ENCODE assay signal across 8 cellular contexts in the genomic region with DNA sequence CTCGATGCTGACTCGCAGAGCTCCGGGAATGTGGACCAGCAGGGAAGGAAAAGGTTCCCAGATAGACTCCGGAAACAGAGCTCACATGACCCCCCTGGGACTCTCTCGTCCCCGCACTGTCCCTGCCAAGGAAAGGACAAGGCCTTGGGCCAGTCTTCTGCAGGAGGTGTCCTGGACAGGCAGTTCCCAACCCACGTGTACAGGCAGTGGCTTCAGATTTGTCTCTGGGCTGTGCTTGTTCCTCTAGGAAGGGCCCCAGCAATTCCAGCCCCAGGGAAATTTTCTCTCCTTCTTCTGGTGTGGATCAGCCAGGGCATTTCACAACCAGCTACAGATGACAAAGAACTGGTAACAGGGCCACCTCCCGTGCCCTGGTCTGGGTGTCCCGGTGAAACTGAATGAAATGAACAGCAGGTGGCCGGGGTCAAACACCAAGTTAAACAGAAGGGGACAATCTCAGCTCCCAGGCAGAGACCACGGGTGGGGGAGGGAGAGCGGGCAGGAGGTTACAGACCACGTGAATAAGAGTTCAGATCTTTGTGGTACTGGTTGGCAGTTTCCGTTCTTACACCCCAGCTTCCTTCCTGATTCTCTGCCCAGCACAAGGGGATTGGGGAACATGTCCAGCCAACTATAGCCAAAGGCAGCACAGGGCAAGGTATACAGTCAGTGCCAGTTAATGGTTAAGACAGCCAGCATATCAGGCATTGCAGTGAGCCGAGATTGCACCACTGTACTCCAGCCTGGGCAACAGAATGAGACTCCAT. TPM values are rescaled to one million over a fixed set of nuclear protein-coding genes. Genes with fewer than 3 reads are reported as not detected.
A peak's percentile ranks its signal among the peaks of the same experiment; 100 is the strongest.
DNase-seq lines count a peak whose midpoint lies in the region; ATAC-seq and TF ChIP-seq lines count a peak whose summit lies in the region.
"Had no signal": no experiment of that assay in that cellular context is flagged by ENCODE, and none has a peak within 500 bp of the region (broad histone marks: within the 10 kb centered on the region; RNA-seq: fewer than 3 reads in every experiment).

No MANE protein-coding gene starts in this region.

- no peak overlapping the region for H3K4me2 ChIP-seq in GM23338

- H3K9me3 ChIP-seq in KOPT-K1 (ENCODE audit: insufficient read depth, low read length, poor library complexity, severe bottlenecking) (no peaks in the 10 kb centered on the region), subcutaneous abdominal adipose tissue (ENCODE audit: control insufficient read depth in 5 of 5, low read length in 5 of 5) (no peaks in the 10 kb centered on the region)

- H3K4me1 Mint-ChIP-seq in immature natural killer cell (peaks cover 71% of the 10 kb centered on the region in 2 donors), GM23338 (peaks cover 33% of the 10 kb centered on the region)

- H3K79me2 ChIP-seq in GM23338 (replicated peaks; ENCODE audit: insufficient read depth) = no peaks in the 10 kb centered on the region

- no peak for TF ChIP-seq CTCF in GM23338 (conservative IDR thresholded peaks at IDR 0.05; ENCODE audit: low read depth in 2 of 2)

- H3K9me2 ChIP-seq in GM23338 (ENCODE audit: insufficient read depth) = no peaks in the 10 kb centered on the region

- H3K9ac ChIP-seq in subcutaneous abdominal adipose tissue (ENCODE audit: low read length in 5 of 5) = no peak overlapping the region
- H3K9ac ChIP-seq: GM23248 had no signal

- peak overlapping the region; percentile 68 to 79 (median 71) for H3K4me3 Mint-ChIP-seq in immature natural killer cell
- no peak overlapping the region for H3K4me3 Mint-ChIP-seq in GM23338

- DNase-seq in activated CD8-positive, alpha-beta memory T cell treated with anti-CD3 and anti-CD28 coated beads for 24 hours = peak; percentile 81
- peak; percentile 55 to 62 (median 59) for DNase-seq in immature natural killer cell
- no peak for DNase-seq in GM23338 (ENCODE audit: low spot score)
- no peak for DNase-seq in GM19238 (ENCODE audit: insufficient read length, low spot score)
- DNase-seq: GM23248 had no signal

- no peak for ATAC-seq in HG03159 (IDR thresholded peaks at IDR 0.05; ENCODE audit: unreplicated experiment)
- no peak for ATAC-seq in GM23338

- H3K9me3 Mint-ChIP-seq in immature natural killer cell (no peaks in the 10 kb centered on the region), GM23338 (no peaks in the 10 kb centered on the region)

- H4K20me1 ChIP-seq in GM23338 (replicated peaks; ENCODE audit: insufficient read depth) = no peaks in the 10 kb centered on the region

- H3K36me3 ChIP-seq in KOPT-K1 (ENCODE audit: insufficient read depth, low read length) = no peaks in the 10 kb centered on the region
- no peaks in the 10 kb centered on the region for H3K36me3 ChIP-seq in subcutaneous abdominal adipose tissue (ENCODE audit: control insufficient read depth in 5 of 5, insufficient read depth in 5 of 5, low read length in 5 of 5)
- no peaks in the 10 kb centered on the region for H3K36me3 ChIP-seq in GM23338 (ENCODE audit: insufficient read depth)

- H3K27ac ChIP-seq in KOPT-K1 (ENCODE audit: low read depth, low read length, poor library complexity, severe bottlenecking) (peak overlapping the region; percentile 99), subcutaneous abdominal adipose tissue (ENCODE audit: low read depth, low read length) (peak overlapping the region; percentile 33), GM23338 (ENCODE audit: low read depth) (no peak overlapping the region)
- H3K27ac ChIP-seq: GM23248 had no signal

- H3K4me1 ChIP-seq in subcutaneous abdominal adipose tissue (ENCODE audit: control insufficient read depth in 5 of 5, insufficient read depth in 5 of 5, low read length in 5 of 5) (peaks cover 4 to 68% (median 32%) of the 10 kb centered on the region in 5 donors), GM23338 (ENCODE audit: insufficient read depth) (peaks cover 8% of the 10 kb centered on the region)

- H3F3A ChIP-seq in GM23338 (replicated peaks; ENCODE audit: low read depth) = no peaks in the 10 kb centered on the region

- H3K27me3 Mint-ChIP-seq in immature natural killer cell (ENCODE audit: low read depth in 3 of 3) = peaks cover 0 to 5% (median 4%) of the 10 kb centered on the region in 3 donors
- H3K27me3 Mint-ChIP-seq in GM23338 (ENCODE audit: insufficient read depth, low read depth, poor library complexity) = peaks cover 15% of the 10 kb centered on the region

- no peak overlapping the region for H2AFZ ChIP-seq in GM23338
- H2AFZ ChIP-seq: GM23248 had no signal

- H3K36me3 Mint-ChIP-seq in immature natural killer cell = no peaks in the 10 kb centered on the region
- H3K36me3 Mint-ChIP-seq in GM23338 (ENCODE audit: low read depth) = no peaks in the 10 kb centered on the region; the same call in 2 of the 3 replicates

- H3K27ac Mint-ChIP-seq in immature natural killer cell = peak overlapping the region; percentile 63 to 88 (median 79)
- no peak overlapping the region for H3K27ac Mint-ChIP-seq in GM23338

- H3K4me3 ChIP-seq in subcutaneous abdominal adipose tissue (ENCODE audit: low read depth in 1 of 5, low read length in 5 of 5) = no peak overlapping the region
- H3K4me3 ChIP-seq in GM23338 = no peak overlapping the region
- H3K4me3 ChIP-seq: GM23248 had no signal

- H3K27me3 ChIP-seq in subcutaneous abdominal adipose tissue (ENCODE audit: control insufficient read depth in 5 of 5, insufficient read depth in 4 of 5, low read length in 5 of 5) = no peaks in the 10 kb centered on the region
- H3K27me3 ChIP-seq in GM23338 (ENCODE audit: insufficient read depth) = no peaks in the 10 kb centered on the region

TF ChIP-seq in GM23338, 12 proteins besides CTCF, POLR2A, EP300 and RAD21:
- no peak for TF ChIP-seq EZH2 (IDR thresholded peaks at IDR 0.05; ENCODE audit: low read depth, unreplicated experiment)
- TF ChIP-seq, protein P1, sequence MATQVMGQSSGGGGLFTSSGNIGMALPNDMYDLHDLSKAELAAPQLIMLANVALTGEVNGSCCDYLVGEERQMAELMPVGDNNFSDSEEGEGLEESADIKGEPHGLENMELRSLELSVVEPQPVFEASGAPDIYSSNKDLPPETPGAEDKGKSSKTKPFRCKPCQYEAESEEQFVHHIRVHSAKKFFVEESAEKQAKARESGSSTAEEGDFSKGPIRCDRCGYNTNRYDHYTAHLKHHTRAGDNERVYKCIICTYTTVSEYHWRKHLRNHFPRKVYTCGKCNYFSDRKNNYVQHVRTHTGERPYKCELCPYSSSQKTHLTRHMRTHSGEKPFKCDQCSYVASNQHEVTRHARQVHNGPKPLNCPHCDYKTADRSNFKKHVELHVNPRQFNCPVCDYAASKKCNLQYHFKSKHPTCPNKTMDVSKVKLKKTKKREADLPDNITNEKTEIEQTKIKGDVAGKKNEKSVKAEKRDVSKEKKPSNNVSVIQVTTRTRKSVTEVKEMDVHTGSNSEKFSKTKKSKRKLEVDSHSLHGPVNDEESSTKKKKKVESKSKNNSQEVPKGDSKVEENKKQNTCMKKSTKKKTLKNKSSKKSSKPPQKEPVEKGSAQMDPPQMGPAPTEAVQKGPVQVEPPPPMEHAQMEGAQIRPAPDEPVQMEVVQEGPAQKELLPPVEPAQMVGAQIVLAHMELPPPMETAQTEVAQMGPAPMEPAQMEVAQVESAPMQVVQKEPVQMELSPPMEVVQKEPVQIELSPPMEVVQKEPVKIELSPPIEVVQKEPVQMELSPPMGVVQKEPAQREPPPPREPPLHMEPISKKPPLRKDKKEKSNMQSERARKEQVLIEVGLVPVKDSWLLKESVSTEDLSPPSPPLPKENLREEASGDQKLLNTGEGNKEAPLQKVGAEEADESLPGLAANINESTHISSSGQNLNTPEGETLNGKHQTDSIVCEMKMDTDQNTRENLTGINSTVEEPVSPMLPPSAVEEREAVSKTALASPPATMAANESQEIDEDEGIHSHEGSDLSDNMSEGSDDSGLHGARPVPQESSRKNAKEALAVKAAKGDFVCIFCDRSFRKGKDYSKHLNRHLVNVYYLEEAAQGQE (IDR thresholded peaks at IDR 0.05; ENCODE audit: unreplicated experiment) = no peak
- TF ChIP-seq POLR2AphosphoS5 (IDR thresholded peaks at IDR 0.05; ENCODE audit: low read depth) = no peak
- no peak for TF ChIP-seq ZNF114 (CRISPR knock-in tag; IDR thresholded peaks at IDR 0.05)

RNA-seq across cellular contexts. Expression of a gene that starts 52.2 kb away (rescaled TPM):
- 10 to 100 TPM; 39.2 to 57.9 (median 39.3) TPM for polyA plus RNA-seq in immature natural killer cell
- total RNA-seq in GM23338 (2014; rRNA removed; shearing (Covaris generic)) = 67.5 and 73.9 TPM in 2 replicates
- polyA plus RNA-seq in GM23338 (2016; fragmentation: Nextera tagmentation; extraction: Ambion mirVana) = 15.5 and 18.7 TPM in 2 replicates

Comparison
In these comparisons a context has a peak if more than half of its experiments do, and no peak if none do; other contexts are left out.
1. DNase-seq: peak in activated CD8-positive, alpha-beta memory T cell treated with anti-CD3 and anti-CD28 coated beads for 24 hours (single experiment) and immature natural killer cell (3 of 3); none in GM23338 (single experiment) and GM19238 (single experiment).